In the genomic region with DNA sequence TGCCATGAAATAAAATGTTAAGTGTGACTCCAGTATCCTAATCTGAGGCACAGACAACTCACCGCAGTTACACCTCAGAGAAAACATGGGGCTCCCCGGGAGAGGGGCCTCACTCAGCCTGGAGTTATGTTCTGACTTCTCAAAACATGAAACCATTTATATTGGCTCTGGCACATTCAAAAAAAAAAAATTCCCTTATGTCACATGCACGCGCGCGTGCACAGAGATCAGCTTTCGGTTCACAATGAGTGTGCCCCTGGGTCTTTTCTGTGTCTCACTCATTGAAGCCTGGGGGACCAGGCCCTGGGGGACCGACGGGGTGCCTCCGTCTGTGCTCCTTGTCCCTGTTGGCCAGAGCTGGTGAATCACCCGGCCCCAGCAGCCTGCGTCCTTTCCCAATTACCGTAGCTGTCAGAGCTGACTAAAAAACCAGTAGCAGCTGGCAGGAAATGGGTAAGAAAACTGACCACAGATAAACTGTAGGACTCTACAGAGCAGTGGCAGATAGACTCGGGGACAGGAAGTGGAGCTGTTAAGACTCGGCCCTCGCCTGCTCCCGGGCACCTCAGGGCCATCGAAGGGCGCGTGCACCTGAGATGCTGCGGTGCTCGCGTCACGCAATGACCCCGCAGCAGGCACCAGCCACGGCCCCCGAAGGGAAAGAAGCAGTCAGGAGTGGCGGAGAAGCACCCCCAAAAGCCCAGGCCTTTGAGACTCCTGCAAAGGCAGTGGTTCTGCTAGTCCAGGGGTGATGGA, we compare ENCODE assay signal across 8 cellular contexts.
DNase-seq lines count a peak whose midpoint lies in the region; ATAC-seq lines count a peak whose summit lies in the region.

No MANE protein-coding gene starts in this region.

- ATAC-seq in HG02763 (IDR thresholded peaks at IDR 0.05; ENCODE audit: unreplicated experiment) = peak; percentile 68

- DNase-seq in DMS53 (lab: John Stamatoyannopoulos, UW) = peak; percentile 46
- DNase-seq in DMS53 treated with DMSO at 0.1 percent for 48 hours (lab: John Stamatoyannopoulos, UW; ENCODE audit: unreplicated experiment) = no peak
- DNase-seq in NCI-H69 (lab: John Stamatoyannopoulos, UW) = peak; percentile 24
- peak; percentile 77 for DNase-seq in activated T-cell treated with anti-CD3 and anti-CD28 coated beads for 48 hours (ENCODE audit: low read depth)
- DNase-seq in glomerular visceral epithelial cell (ENCODE audit: extremely low spot score) = peak; percentile 75
- DNase-seq in stimulated activated CD4-positive, alpha-beta T cell treated with anti-CD3 and anti-CD28 coated beads, Interleukin-12 subunit alpha, Interleukin-12 subunit beta, amount 100 ng/mL, for 24 hours (ENCODE audit: low read depth in 2 of 2) = peak; percentile 59 to 69
- no peak for DNase-seq in mucosa of gallbladder (ENCODE audit: low spot score)

Comparison
In these comparisons a context has a peak if more than half of its experiments do, and no peak if none do; other contexts are left out.
1. DNase-seq: peak in DMS53 (single experiment), NCI-H69 (single experiment), activated T-cell treated with anti-CD3 and anti-CD28 coated beads for 48 hours (single experiment), glomerular visceral epithelial cell (single experiment) and stimulated activated CD4-positive, alpha-beta T cell treated with anti-CD3 and anti-CD28 coated beads, Interleukin-12 subunit alpha, Interleukin-12 subunit beta, amount 100 ng/mL, for 24 hours (2 of 2); none in DMS53 treated with DMSO at 0.1 percent for 48 hours (single experiment) and mucosa of gallbladder (single experiment).